In the genomic region with DNA sequence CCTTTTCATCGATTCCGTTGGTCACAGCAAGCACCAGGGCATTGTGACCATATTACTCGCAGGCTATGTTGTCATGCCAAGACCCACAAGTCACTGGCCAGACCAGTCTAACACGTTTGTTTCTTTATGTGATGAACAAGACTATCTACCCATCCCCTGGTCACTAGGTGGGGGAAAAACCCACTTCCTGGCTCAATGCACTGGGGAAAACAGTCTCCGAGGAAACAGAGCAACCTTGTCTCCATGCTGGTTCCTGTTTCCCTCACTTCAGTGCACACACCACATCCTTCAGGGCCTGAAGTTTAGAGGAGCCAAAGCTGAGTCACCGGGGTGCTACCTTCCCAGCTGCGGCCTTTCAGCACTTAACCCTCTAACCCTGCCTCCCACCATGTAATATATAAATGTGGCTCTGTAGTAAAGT, we compare ENCODE assay signal across 8 cellular contexts. TPM values are rescaled to one million over a fixed set of nuclear protein-coding genes. Genes with fewer than 3 reads are reported as not detected.
DNase-seq lines count a peak whose midpoint lies in the region; ATAC-seq and TF ChIP-seq lines count a peak whose summit lies in the region.

No MANE protein-coding gene starts in this region.

- RAD21 ChIA-PET in HCT116 (lab: Charles Lee; ENCODE audit: low non-redundant PET in 1 of 2, low total read pairs in 2 of 2, uncharacterized antibody in 2 of 2, unreplicated experiment in 2 of 2), result no interaction called here

- 60% methylated on average over 7 of the region's 7 CpGs for WGBS in esophagus muscularis mucosa

- H3F3A ChIP-seq in Loucy (ENCODE audit: low read depth), result no peaks in the 10 kb centered on the region

- TF ChIP-seq CTCF in GM13977 (IDR thresholded peaks at IDR 0.05; ENCODE audit: extremely low read depth, insufficient read depth, missing control alignments) (no peak), HCT116 (IDR thresholded peaks at IDR 0.05 in 2 of 3, conservative IDR thresholded peaks at IDR 0.05 in 1 of 3; ENCODE audit: borderline replicate concordance in 1 of 3, insufficient read depth in 1 of 3, low read depth in 2 of 3, low read length in 2 of 3) (no peak), Loucy (conservative IDR thresholded peaks at IDR 0.05; ENCODE audit: low read length) (no peak), esophagus muscularis mucosa (IDR thresholded peaks at IDR 0.05) (no peak), omental fat pad (IDR thresholded peaks at IDR 0.05) (no peak)

- no peak for TF ChIP-seq EP300 in esophagus muscularis mucosa (IDR thresholded peaks at IDR 0.05)

- TF ChIP-seq POLR2A in HCT116 (IDR thresholded peaks at IDR 0.05; ENCODE audit: borderline replicate concordance, extremely low read depth, insufficient read depth, insufficient read length), result no peak
- no peak for TF ChIP-seq POLR2A in esophagus muscularis mucosa (IDR thresholded peaks at IDR 0.05; ENCODE audit: low read depth)

- DNase-seq in GM13977 (ENCODE audit: low spot score), result peak; percentile 14
- DNase-seq in HCT116 (ENCODE audit: low read depth, low spot score), result no peak
- peak; percentile 57 for DNase-seq in fibroblast of peridontal ligament (ENCODE audit: extremely low read depth)
- DNase-seq in NOMO-1 (lab: John Stamatoyannopoulos, UW; ENCODE audit: unreplicated experiment in 2 of 2), result no peak
- DNase-seq in anterior cingulate cortex (lab: John Stamatoyannopoulos, UW), result no peak
- DNase-seq in esophagus muscularis mucosa (ENCODE audit: extremely low spot score), result no peak
- DNase-seq in omental fat pad (ENCODE audit: low spot score), result no peak

- CTCF ChIA-PET in HCT116 (lab: Charles Lee), result no interaction called here

- H3K9ac ChIP-seq in HCT116 (ENCODE audit: low read length), result no peak overlapping the region
- H3K9ac ChIP-seq in Loucy (ENCODE audit: low read depth, low read length, poor library complexity, severe bottlenecking), result no peak overlapping the region

- no peak for TF ChIP-seq RAD21 in HCT116 (IDR thresholded peaks at IDR 0.05; ENCODE audit: low read depth)

- H3K9me3 ChIP-seq in HCT116 (ENCODE audit: control insufficient read depth in 1 of 2, insufficient read depth in 1 of 2, low read depth in 1 of 2, low read length in 2 of 2), result no peaks in the 10 kb centered on the region
- H3K9me3 ChIP-seq in Loucy (ENCODE audit: insufficient read depth, low read depth, low read length), result no peaks in the 10 kb centered on the region
- no peaks in the 10 kb centered on the region for H3K9me3 ChIP-seq in esophagus muscularis mucosa

- H3K4me3 ChIP-seq in HCT116 (replicated peaks in 1 of 2; ENCODE audit: low read depth in 1 of 2, low read length in 2 of 2) (no peak overlapping the region), Loucy (ENCODE audit: low read length, poor library complexity, severe bottlenecking) (no peak overlapping the region), esophagus muscularis mucosa (no peak overlapping the region)

- in situ Hi-C loops in GM13977 (cut with MboI; ENCODE audit: low pct_unique_long_range_greater_than_20kb, low sequenced_read_pairs, unreplicated experiment), result no loop called here

- peak; percentile 34; the same call in 1 of the 2 replicates for ATAC-seq in HCT116
- no peak for ATAC-seq in omental fat pad (ENCODE audit: low FRiP score)

- no peaks in the 10 kb centered on the region for H3K4me1 ChIP-seq in HCT116 (ENCODE audit: control insufficient read depth in 1 of 2, insufficient read depth in 2 of 2, low read length in 2 of 2)
- H3K4me1 ChIP-seq in Loucy (ENCODE audit: insufficient read depth, low read length, poor library complexity, severe bottlenecking), result peaks cover 16% of the 10 kb centered on the region
- no peaks in the 10 kb centered on the region for H3K4me1 ChIP-seq in esophagus muscularis mucosa

- intact Hi-C loops in HCT116 (cut with micrococcal nuclease) (no loop called here), esophagus muscularis mucosa (cut with DNase I) (no loop called here)

- no TSS peak for BruUV-seq in HCT116 (replicated peaks; lab: Mats Ljungman, UMichigan)

- H2AFZ ChIP-seq in HCT116 (ENCODE audit: low read depth, low read length, poor library complexity, severe bottlenecking), result no peak overlapping the region
- H2AFZ ChIP-seq in Loucy (ENCODE audit: low read length), result no peak overlapping the region

- H3K9me2 ChIP-seq in HCT116 (ENCODE audit: insufficient read depth) (no peaks in the 10 kb centered on the region), Loucy (replicated peaks; ENCODE audit: low read depth, low read length) (no peaks in the 10 kb centered on the region)

- peaks cover 22% of the 10 kb centered on the region for H3K27me3 ChIP-seq in HCT116 (ENCODE audit: insufficient read depth, low read length)
- H3K27me3 ChIP-seq in Loucy (ENCODE audit: insufficient read depth, low read length, poor library complexity, severe bottlenecking), result no peaks in the 10 kb centered on the region
- no peaks in the 10 kb centered on the region for H3K27me3 ChIP-seq in esophagus muscularis mucosa

- H3K27ac ChIP-seq in HCT116 (ENCODE audit: low read depth, low read length), result no peak overlapping the region
- H3K27ac ChIP-seq in esophagus muscularis mucosa (replicated peaks in 1 of 4), result no peak overlapping the region

- POLR2A ChIA-PET in HCT116 (lab: Charles Lee), result no interaction called here

- H3K79me2 ChIP-seq in HCT116 (ENCODE audit: insufficient read depth, low read length) (no peaks in the 10 kb centered on the region), Loucy (ENCODE audit: insufficient read depth, low read length) (no peaks in the 10 kb centered on the region)

- H4K20me1 ChIP-seq in HCT116 (ENCODE audit: insufficient read depth) (no peaks in the 10 kb centered on the region), Loucy (ENCODE audit: insufficient read depth, low read length, poor library complexity, severe bottlenecking) (no peaks in the 10 kb centered on the region)

- H3K36me3 ChIP-seq in HCT116 (ENCODE audit: control insufficient read depth in 1 of 2, insufficient read depth in 2 of 2, low read length in 2 of 2) (no peaks in the 10 kb centered on the region), Loucy (ENCODE audit: insufficient read depth, low read length) (no peaks in the 10 kb centered on the region), esophagus muscularis mucosa (no peaks in the 10 kb centered on the region)

- H3K4me2 ChIP-seq in HCT116 (ENCODE audit: low read length) (0 out of 2 replicates have a peak overlapping the region, but pooled peaks have one; percentile 5), Loucy (ENCODE audit: low read depth, low read length, poor library complexity, severe bottlenecking) (peak overlapping the region; percentile 54)

TF ChIP-seq in HCT116, 20 proteins besides CTCF, POLR2A, EP300 and RAD21 (continues in another document):
- TF ChIP-seq ZNF274 (IDR thresholded peaks at IDR 0.05; ENCODE audit: low read depth, low read length) (no peak), TCF7L2 (IDR thresholded peaks at IDR 0.05; ENCODE audit: borderline replicate concordance, extremely low read depth, insufficient read depth, insufficient read length) (no peak), SRF (IDR thresholded peaks at IDR 0.05; ENCODE audit: low read depth) (no peak), ZBTB33 (IDR thresholded peaks at IDR 0.05; ENCODE audit: extremely low read depth, insufficient replicate concordance, low read length) (no peak), SIN3A (IDR thresholded peaks at IDR 0.05; ENCODE audit: low read depth) (no peak), MAX (IDR thresholded peaks at IDR 0.05) (no peak), SP1 (IDR thresholded peaks at IDR 0.05; ENCODE audit: low read depth) (no peak)
- TF ChIP-seq, protein P1, sequence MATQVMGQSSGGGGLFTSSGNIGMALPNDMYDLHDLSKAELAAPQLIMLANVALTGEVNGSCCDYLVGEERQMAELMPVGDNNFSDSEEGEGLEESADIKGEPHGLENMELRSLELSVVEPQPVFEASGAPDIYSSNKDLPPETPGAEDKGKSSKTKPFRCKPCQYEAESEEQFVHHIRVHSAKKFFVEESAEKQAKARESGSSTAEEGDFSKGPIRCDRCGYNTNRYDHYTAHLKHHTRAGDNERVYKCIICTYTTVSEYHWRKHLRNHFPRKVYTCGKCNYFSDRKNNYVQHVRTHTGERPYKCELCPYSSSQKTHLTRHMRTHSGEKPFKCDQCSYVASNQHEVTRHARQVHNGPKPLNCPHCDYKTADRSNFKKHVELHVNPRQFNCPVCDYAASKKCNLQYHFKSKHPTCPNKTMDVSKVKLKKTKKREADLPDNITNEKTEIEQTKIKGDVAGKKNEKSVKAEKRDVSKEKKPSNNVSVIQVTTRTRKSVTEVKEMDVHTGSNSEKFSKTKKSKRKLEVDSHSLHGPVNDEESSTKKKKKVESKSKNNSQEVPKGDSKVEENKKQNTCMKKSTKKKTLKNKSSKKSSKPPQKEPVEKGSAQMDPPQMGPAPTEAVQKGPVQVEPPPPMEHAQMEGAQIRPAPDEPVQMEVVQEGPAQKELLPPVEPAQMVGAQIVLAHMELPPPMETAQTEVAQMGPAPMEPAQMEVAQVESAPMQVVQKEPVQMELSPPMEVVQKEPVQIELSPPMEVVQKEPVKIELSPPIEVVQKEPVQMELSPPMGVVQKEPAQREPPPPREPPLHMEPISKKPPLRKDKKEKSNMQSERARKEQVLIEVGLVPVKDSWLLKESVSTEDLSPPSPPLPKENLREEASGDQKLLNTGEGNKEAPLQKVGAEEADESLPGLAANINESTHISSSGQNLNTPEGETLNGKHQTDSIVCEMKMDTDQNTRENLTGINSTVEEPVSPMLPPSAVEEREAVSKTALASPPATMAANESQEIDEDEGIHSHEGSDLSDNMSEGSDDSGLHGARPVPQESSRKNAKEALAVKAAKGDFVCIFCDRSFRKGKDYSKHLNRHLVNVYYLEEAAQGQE (IDR thresholded peaks at IDR 0.05; ENCODE audit: low read depth), result no peak

RNA-seq across cellular contexts. Expression of gene ERICH3, which starts 20.9 kb away (rescaled TPM):
- total RNA-seq in HCT116 (2021; ENCODE audit: unreplicated experiment), result not detected
- polyA plus RNA-seq in HCT116 (2012), result not detected in 2 replicates
- total RNA-seq in esophagus muscularis mucosa, result under 1 TPM in 2 of 4 donors, not detected in 2; under 0.01 to 0.06 TPM
- under 1 TPM in 2 of 4 donors, not detected in 2; 0.09 to 0.24 TPM for total RNA-seq in omental fat pad

Comparison
In these comparisons a context has a peak if more than half of its experiments do, and no peak if none do; other contexts are left out.
1. DNase-seq: peak in GM13977 (single experiment) and fibroblast of peridontal ligament (single experiment); none in HCT116 (single experiment), NOMO-1 (0 of 2), anterior cingulate cortex (0 of 58), esophagus muscularis mucosa (single experiment) and omental fat pad (single experiment).